ENCODE assay signal across 8 cellular contexts in the genomic region with DNA sequence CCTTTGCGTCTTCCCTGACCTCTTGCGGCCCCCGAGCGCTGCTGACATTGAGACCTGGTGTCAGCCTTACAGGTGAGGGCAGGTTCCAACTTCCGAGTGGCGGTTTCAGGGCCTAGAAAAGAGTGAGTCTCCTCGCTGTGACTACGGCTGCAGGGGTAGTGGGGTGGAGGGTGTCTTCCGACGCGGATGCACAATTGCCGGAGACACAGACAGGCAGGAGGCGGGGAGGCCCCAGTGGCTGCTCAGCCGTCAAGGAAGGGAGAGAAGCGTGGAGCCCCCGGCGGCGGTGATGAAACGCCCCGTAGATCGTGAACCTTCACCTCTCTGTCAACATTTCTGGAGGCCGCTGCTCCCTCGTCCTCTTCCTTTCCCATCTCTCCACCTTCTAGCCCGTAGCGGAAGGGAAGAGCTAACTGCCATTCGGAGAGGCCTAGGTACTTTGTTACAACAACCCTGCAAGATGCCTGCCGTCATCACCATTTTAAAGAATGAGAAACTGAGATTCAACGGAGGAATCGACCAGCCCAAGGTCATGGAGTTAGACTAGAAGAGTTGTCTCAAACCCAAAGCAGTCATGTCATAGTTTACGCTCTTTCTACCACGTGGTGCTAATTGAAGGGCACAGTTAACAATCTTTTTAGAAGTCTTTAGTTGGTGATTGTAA. TPM values are rescaled to one million over a fixed set of nuclear protein-coding genes. Genes with fewer than 3 reads are reported as not detected.
A peak's percentile ranks its signal among the peaks of the same experiment; 100 is the strongest.
DNase-seq lines count a peak whose midpoint lies in the region; ATAC-seq and TF ChIP-seq lines count a peak whose summit lies in the region.

No MANE protein-coding gene starts in this region.

- H3K4me3 ChIP-seq in Peyer's patch, result peak overlapping the region; percentile 64 to 85 (median 78)
- peak overlapping the region; percentile 98 for H3K4me3 ChIP-seq in epithelial cell of proximal tubule (ENCODE audit: low read depth, low read length)
- peak overlapping the region; percentile 98 for H3K4me3 ChIP-seq in osteoblast (ENCODE audit: insufficient read depth, low read length)

- peak; percentile 29 to 34 for DNase-seq in stimulated activated CD4-positive, alpha-beta T cell treated with anti-CD3 and anti-CD28 coated beads, Interleukin-1b, Interleukin-23, amount 100 ng/mL, for 4 hours (ENCODE audit: low read depth in 2 of 2)
- no peak for DNase-seq in stimulated activated CD4-positive, alpha-beta T cell treated with anti-CD3 and anti-CD28 coated beads, Interleukin-4, amount 100 ng/mL, for 4 hours
- DNase-seq in Peyer's patch, result no peak
- no peak for DNase-seq in epithelial cell of proximal tubule (ENCODE audit: low read depth)
- peak; percentile 51 for DNase-seq in osteoblast (ENCODE audit: insufficient read length, low spot score, missing footprints)
- no peak for DNase-seq in globus pallidus (ENCODE audit: low spot score)
- no peak for DNase-seq in 8988T

- H3K4me1 ChIP-seq in Peyer's patch, result peaks cover 0 to 20% (median 6%) of the 10 kb centered on the region in 4 donors
- peaks cover 18% of the 10 kb centered on the region for H3K4me1 ChIP-seq in osteoblast (ENCODE audit: insufficient read depth, low read length)

- H3K4me2 ChIP-seq in osteoblast (ENCODE audit: insufficient read depth, low read length), result peak overlapping the region; percentile 98

- H3K27ac ChIP-seq in Peyer's patch, result peak overlapping the region; percentile 92 to 98 (median 95)
- peak overlapping the region; percentile 100 for H3K27ac ChIP-seq in osteoblast (ENCODE audit: low read depth, low read length)

- no peak for TF ChIP-seq POLR2A in Peyer's patch (IDR thresholded peaks at IDR 0.05)

- no peak for TF ChIP-seq CTCF in Peyer's patch (IDR thresholded peaks at IDR 0.05)
- no peak for TF ChIP-seq CTCF in epithelial cell of proximal tubule (conservative IDR thresholded peaks at IDR 0.05; ENCODE audit: low read depth, low read length)
- TF ChIP-seq CTCF in osteoblast (IDR thresholded peaks at IDR 0.05; ENCODE audit: extremely low read depth, low read depth, low read length), result no peak

- no peaks in the 10 kb centered on the region for H3K27me3 ChIP-seq in Peyer's patch
- no peaks in the 10 kb centered on the region for H3K27me3 ChIP-seq in osteoblast (ENCODE audit: insufficient read depth, low read length)

- H4K20me1 ChIP-seq in osteoblast (ENCODE audit: insufficient read depth, low read length), result peaks cover 16% of the 10 kb centered on the region

- no peaks in the 10 kb centered on the region for H3K9me3 ChIP-seq in Peyer's patch
- H3K9me3 ChIP-seq in osteoblast (ENCODE audit: low read depth, low read length), result no peaks in the 10 kb centered on the region

- H3K79me2 ChIP-seq in osteoblast (ENCODE audit: insufficient read depth, low read length), result peaks cover 51% of the 10 kb centered on the region

- peak; percentile 14 for ATAC-seq in HG02840 (IDR thresholded peaks at IDR 0.05; ENCODE audit: low FRiP score, unreplicated experiment)

- peaks cover 0 to 7% (median 0%) of the 10 kb centered on the region in 3 donors for H3K36me3 ChIP-seq in Peyer's patch
- peaks cover 4% of the 10 kb centered on the region for H3K36me3 ChIP-seq in osteoblast (ENCODE audit: insufficient read depth, low read length)

- peak overlapping the region; percentile 82 for H2AFZ ChIP-seq in osteoblast (ENCODE audit: low read length)

RNA-seq across cellular contexts. Expression of a gene that starts 0.5 kb away (rescaled TPM):
- 10 to 100 TPM; 51.4 to 70.1 (median 54.0) TPM for total RNA-seq in Peyer's patch
- total RNA-seq in epithelial cell of proximal tubule, result 40.6 and 70.1 TPM in 2 replicates
- total RNA-seq in osteoblast, result 30.0 and 30.9 TPM in 2 replicates

RNA-seq across cellular contexts. Expression of a gene that starts 9.8 kb away (rescaled TPM):
- total RNA-seq in Peyer's patch (100 to 1,000 TPM in 2 of 4 donors, 10 to 100 TPM in 2; 73.4 to 219 (median 110) TPM), epithelial cell of proximal tubule (35.5 and 101 TPM in 2 replicates), osteoblast (9.7 and 17.7 TPM in 2 replicates)

RNA-seq across cellular contexts. Expression of a gene that starts 48.3 kb away (rescaled TPM):
- total RNA-seq in Peyer's patch, result 10 to 100 TPM; 41.5 to 74.5 (median 58.1) TPM
- total RNA-seq in epithelial cell of proximal tubule, result 120 and 177 TPM in 2 replicates
- 71.0 and 90.5 TPM in 2 replicates for total RNA-seq in osteoblast

RNA-seq across cellular contexts. Expression of a gene that starts 50.0 kb away (rescaled TPM):
- 10 to 100 TPM; 37.1 to 64.8 (median 61.1) TPM for total RNA-seq in Peyer's patch
- 75.9 and 105 TPM in 2 replicates for total RNA-seq in epithelial cell of proximal tubule
- 39.4 and 44.5 TPM in 2 replicates for total RNA-seq in osteoblast

RNA-seq across cellular contexts. Expression of a gene that starts 54.5 kb away (rescaled TPM):
- total RNA-seq in Peyer's patch, result 10 to 100 TPM in 2 of 4 donors, 1 to 10 TPM in 2; 2.1 to 18.2 (median 8.4) TPM
- 19.0 and 33.7 TPM in 2 replicates for total RNA-seq in epithelial cell of proximal tubule
- 202 and 217 TPM in 2 replicates for total RNA-seq in osteoblast

Comparison
In these comparisons a context has a peak if more than half of its experiments do, and no peak if none do; other contexts are left out.
1. DNase-seq: peak in stimulated activated CD4-positive, alpha-beta T cell treated with anti-CD3 and anti-CD28 coated beads, Interleukin-1b, Interleukin-23, amount 100 ng/mL, for 4 hours (2 of 2) and osteoblast (single experiment); none in stimulated activated CD4-positive, alpha-beta T cell treated with anti-CD3 and anti-CD28 coated beads, Interleukin-4, amount 100 ng/mL, for 4 hours (0 of 2), Peyer's patch (0 of 3), epithelial cell of proximal tubule (single experiment), globus pallidus (single experiment) and 8988T (single experiment).
2. Peak in every context shown above with its lines, with median percentiles within 50 percentile points of each other: H3K4me3 ChIP-seq.